In genomic region chr6:32415521-32416019, GRCh38 we compare ENCODE assay signal across 8 cellular contexts. TPM values are rescaled to one million over a fixed set of nuclear protein-coding genes. Genes with fewer than 3 reads are reported as not detected.
DNase-seq lines count a peak whose midpoint lies in the region; ATAC-seq and TF ChIP-seq lines count a peak whose summit lies in the region.

No MANE protein-coding gene starts in this region.

- peaks cover 10% of the 10 kb centered on the region for H3K4me1 Mint-ChIP-seq in activated CD4-positive, alpha-beta memory T cell treated with anti-CD3 and anti-CD28 coated beads for 36 hours (ENCODE audit: low read depth)

- peaks cover 52% of the 10 kb centered on the region for H3K27me3 Mint-ChIP-seq in activated CD4-positive, alpha-beta memory T cell treated with anti-CD3 and anti-CD28 coated beads for 36 hours

- CTCF ChIA-PET in activated CD4-positive, alpha-beta memory T cell treated with anti-CD3 and anti-CD28 coated beads for 36 hours (lab: Charles Lee): interaction anchor here (0.9 to 8.9 kb wide), 13 partner anchors 9 to 453 kb away, joined by 3 to 112 read pairs (median 11); no protein-coding TSS in a partner anchor

- no peak overlapping the region for H3K27ac Mint-ChIP-seq in activated CD4-positive, alpha-beta memory T cell treated with anti-CD3 and anti-CD28 coated beads for 36 hours

- DNase-seq in AG10803 (ENCODE audit: low read depth) (peak; percentile 59), GOT3 (lab: John Stamatoyannopoulos, UW) (peak; percentile 38), NCI-H774 (lab: John Stamatoyannopoulos, UW) (peak; percentile 33), lung microvascular endothelial cell (ENCODE audit: low read depth in 2 of 2) (peak; percentile 69)
- DNase-seq in activated CD4-positive, alpha-beta memory T cell treated with anti-CD3 and anti-CD28 coated beads for 36 hours: peak; percentile 84
- DNase-seq in effector CD4-positive, alpha-beta T cell: peak; percentile 71
- DNase-seq in stimulated activated CD8-positive, alpha-beta memory T cell treated with anti-CD3 and anti-CD28 coated beads, Interleukin-15, amount 100 ng/mL, for 4 hours (ENCODE audit: low read depth in 2 of 2): peak; percentile 36 to 61

- H3K4me3 Mint-ChIP-seq in activated CD4-positive, alpha-beta memory T cell treated with anti-CD3 and anti-CD28 coated beads for 36 hours: no peak overlapping the region

- ATAC-seq in GM18502 (IDR thresholded peaks at IDR 0.05; ENCODE audit: poor library complexity, unreplicated experiment): no peak

- POLR2A ChIA-PET in activated CD4-positive, alpha-beta memory T cell treated with anti-CD3 and anti-CD28 coated beads for 36 hours (lab: Charles Lee): no interaction called here

- TF ChIP-seq CTCF in AG10803 (conservative IDR thresholded peaks at IDR 0.05; ENCODE audit: low read length): peak; percentile 99

- H3K36me3 Mint-ChIP-seq in activated CD4-positive, alpha-beta memory T cell treated with anti-CD3 and anti-CD28 coated beads for 36 hours: no peaks in the 10 kb centered on the region

- H3K9me3 Mint-ChIP-seq in activated CD4-positive, alpha-beta memory T cell treated with anti-CD3 and anti-CD28 coated beads for 36 hours: no peaks in the 10 kb centered on the region

- H3K4me3 ChIP-seq in AG10803 (ENCODE audit: low read length): no peak overlapping the region

- intact Hi-C loops in activated CD4-positive, alpha-beta memory T cell treated with anti-CD3 and anti-CD28 coated beads for 36 hours (cut with micrococcal nuclease): loop anchor here (2.0 kb wide), 1 partner anchor 451 kb away; no protein-coding TSS in a partner anchor

RNA-seq across cellular contexts. Expression of gene BTNL2, which starts 8.6 kb away (rescaled TPM):
- total RNA-seq in activated CD4-positive, alpha-beta memory T cell treated with anti-CD3 and anti-CD28 coated beads for 36 hours: not detected
- total RNA-seq in lung microvascular endothelial cell: not detected in 2 replicates

RNA-seq across cellular contexts. Expression of gene HLA-DRA, which starts 24.1 kb away (rescaled TPM):
- 1 to 10 TPM; 5.6 to 6.0 TPM for total RNA-seq in activated CD4-positive, alpha-beta memory T cell treated with anti-CD3 and anti-CD28 coated beads for 36 hours
- not detected in 2 replicates for total RNA-seq in lung microvascular endothelial cell

RNA-seq across cellular contexts. Expression of gene TSBP1, which starts 43.9 kb away (rescaled TPM):
- not detected for total RNA-seq in activated CD4-positive, alpha-beta memory T cell treated with anti-CD3 and anti-CD28 coated beads for 36 hours
- total RNA-seq in lung microvascular endothelial cell: not detected in 2 replicates

Comparison
In these comparisons a context has a peak if more than half of its experiments do, and no peak if none do; other contexts are left out.
1. DNase-seq: peak in every context shown above with its lines; median percentile 84 in activated CD4-positive, alpha-beta memory T cell treated with anti-CD3 and anti-CD28 coated beads for 36 hours; 71 in effector CD4-positive, alpha-beta T cell; 69 in lung microvascular endothelial cell; 59 in AG10803; 48 in stimulated activated CD8-positive, alpha-beta memory T cell treated with anti-CD3 and anti-CD28 coated beads, Interleukin-15, amount 100 ng/mL, for 4 hours; 38 in GOT3; 33 in NCI-H774.